Comparison of ENCODE assay signal across 8 cellular contexts in genomic region chr1:23809751-23810171, GRCh38. TPM values are rescaled to one million over a fixed set of nuclear protein-coding genes. Genes with fewer than 3 reads are reported as not detected.
DNase-seq lines count a peak whose midpoint lies in the region; ATAC-seq and TF ChIP-seq lines count a peak whose summit lies in the region.

No MANE protein-coding gene starts in this region.

- TF ChIP-seq CTCF in VCaP (conservative IDR thresholded peaks at IDR 0.05) (peak; percentile 85), breast epithelium (IDR thresholded peaks at IDR 0.05) (peak in 2 of 3 donors; percentile 44 to 66)

- H3K27ac ChIP-seq in VCaP = peak overlapping the region; percentile 10; the same call in 1 of the 2 replicates
- no peak overlapping the region for H3K27ac ChIP-seq in breast epithelium

- H3K9me3 ChIP-seq in breast epithelium = no peaks in the 10 kb centered on the region

- ATAC-seq in HG02623 (IDR thresholded peaks at IDR 0.05; ENCODE audit: unreplicated experiment) (peak; percentile 67), GM21360 (IDR thresholded peaks at IDR 0.05; ENCODE audit: unreplicated experiment) (no peak)

- H3K4me1 ChIP-seq in breast epithelium = no peaks in the 10 kb centered on the region

- intact Hi-C loops in breast epithelium (cut with DNase I; ENCODE audit: low total_unique reads) = no loop called here

- H3K36me3 ChIP-seq in breast epithelium = no peaks in the 10 kb centered on the region

- no peak for TF ChIP-seq POLR2A in breast epithelium (IDR thresholded peaks at IDR 0.05)

- DNase-seq in DMS114 treated with DMSO at 0.1 percent for 48 hours (lab: John Stamatoyannopoulos, UW; ENCODE audit: unreplicated experiment) (peak; percentile 56), NCI-H2171 treated with DMSO at 0.1 percent for 48 hours (lab: John Stamatoyannopoulos, UW) (peak; percentile 67), breast epithelium (ENCODE audit: low spot score in 2 of 2) (peak; percentile 60 to 70), kidney glomerular epithelial cell (lab: John Stamatoyannopoulos, UW) (peak; percentile 47)
- DNase-seq in stimulated activated CD4-positive, alpha-beta T cell treated with anti-CD3 and anti-CD28 coated beads, Interleukin-4, amount 100 ng/mL, for 48 hours (ENCODE audit: low read depth in 2 of 2) = peak; percentile 75 to 78

- H3K27me3 ChIP-seq in breast epithelium = no peaks in the 10 kb centered on the region

- no peak overlapping the region for H3K4me3 ChIP-seq in breast epithelium

RNA-seq across cellular contexts. Expression of gene GALE, which starts 9.2 kb away (rescaled TPM):
- 10 to 100 TPM in 2 of 3 donors, 1 to 10 TPM in 1; 9.9 to 31.2 (median 28.2) TPM for total RNA-seq in breast epithelium

RNA-seq across cellular contexts. Expression of gene HMGCL, which starts 15.5 kb away (rescaled TPM):
- total RNA-seq in breast epithelium = 10 to 100 TPM; 31.7 to 42.4 (median 39.0) TPM

RNA-seq across cellular contexts. Expression of gene LYPLA2, which starts 18.8 kb away (rescaled TPM):
- total RNA-seq in breast epithelium = 10 to 100 TPM; 31.8 to 52.8 (median 49.5) TPM

RNA-seq across cellular contexts. Expression of gene PITHD1, which starts 31.5 kb away (rescaled TPM):
- 10 to 100 TPM; 46.9 to 62.8 (median 60.3) TPM for total RNA-seq in breast epithelium

RNA-seq across cellular contexts. Expression of gene FUCA1, which starts 58.3 kb away (rescaled TPM):
- 10 to 100 TPM; 26.9 to 45.3 (median 44.2) TPM for total RNA-seq in breast epithelium
